Comparison of ENCODE assay signal across 1 cellular context in the genomic region with DNA sequence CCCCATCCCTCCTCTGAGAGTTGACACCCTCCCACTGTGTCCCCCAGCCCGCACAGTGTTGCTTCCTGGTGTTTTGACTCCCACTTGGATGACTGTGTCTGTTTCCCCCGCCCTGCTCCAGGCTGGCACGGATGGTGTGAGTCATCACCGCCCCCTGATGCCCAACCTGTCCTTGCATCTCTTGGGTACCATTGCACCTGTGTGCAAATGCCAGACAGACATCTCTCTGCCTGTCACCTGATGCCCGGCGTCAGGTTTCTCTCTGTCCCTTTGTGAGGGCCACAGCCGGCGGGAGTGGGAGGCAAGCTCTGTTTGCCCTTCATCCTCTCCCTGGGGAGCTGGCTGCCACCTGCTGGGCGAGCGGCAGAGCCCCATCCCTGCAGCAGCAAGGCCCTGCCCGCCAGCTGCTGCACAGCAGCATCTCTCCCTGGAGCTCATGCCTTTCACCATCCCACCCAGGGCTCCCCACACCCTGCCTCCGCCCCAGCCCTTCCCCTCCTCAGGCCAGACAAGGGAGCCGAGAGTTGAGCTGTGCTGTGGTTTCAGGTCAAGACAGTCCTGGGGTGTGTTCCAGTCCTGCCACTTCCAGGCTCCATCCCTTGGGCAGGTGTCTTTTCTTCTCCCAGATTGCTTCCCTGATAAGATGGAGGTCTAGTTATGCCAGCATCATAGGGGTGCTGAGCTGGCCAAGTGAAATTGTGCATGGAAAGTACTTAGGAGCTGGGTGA.
TF ChIP-seq lines count a peak whose summit lies in the region.

No MANE protein-coding gene starts in this region.

TF ChIP-seq in K562, 482 proteins besides CTCF, POLR2A, EP300 and RAD21:
- TF ChIP-seq SIX5 (IDR thresholded peaks at IDR 0.05; ENCODE audit: borderline replicate concordance in 1 of 2, insufficient read depth in 1 of 2, low read depth in 1 of 2, low read length in 2 of 2) = no peak
- TF ChIP-seq ZFP36 (IDR thresholded peaks at IDR 0.05; ENCODE audit: low read depth, low read length, partially characterized antibody) = no peak
- TF ChIP-seq, protein P1, sequence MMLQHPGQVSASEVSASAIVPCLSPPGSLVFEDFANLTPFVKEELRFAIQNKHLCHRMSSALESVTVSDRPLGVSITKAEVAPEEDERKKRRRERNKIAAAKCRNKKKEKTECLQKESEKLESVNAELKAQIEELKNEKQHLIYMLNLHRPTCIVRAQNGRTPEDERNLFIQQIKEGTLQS (IDR thresholded peaks at IDR 0.05) = 0 out of 2 replicates have a peak, but pooled peaks have one; percentile 11
- TF ChIP-seq, protein P1 (CRISPR knock-in tag; conservative IDR thresholded peaks at IDR 0.05) = no peak
- no peak for TF ChIP-seq CXXC5 (CRISPR knock-in tag; IDR thresholded peaks at IDR 0.05)
- TF ChIP-seq POLR2G (IDR thresholded peaks at IDR 0.05; ENCODE audit: low read depth, low read length) = 0 out of 2 replicates have a peak, but pooled peaks have one; percentile 19
- no peak for TF ChIP-seq ETS2 (tag; IDR thresholded peaks at IDR 0.05; ENCODE audit: borderline replicate concordance, poor library complexity, severe bottlenecking)
- TF ChIP-seq RCOR1 (IDR thresholded peaks at IDR 0.05; ENCODE audit: borderline replicate concordance in 1 of 2, low read depth in 2 of 2, low read length in 2 of 2) = no peak
- no peak for TF ChIP-seq KAT7 (CRISPR knock-in tag; IDR thresholded peaks at IDR 0.05; ENCODE audit: borderline replicate concordance)
- no peak for TF ChIP-seq CBX2 (IDR thresholded peaks at IDR 0.05; ENCODE audit: insufficient read depth, low read length, poor library complexity, severe bottlenecking)
- TF ChIP-seq, protein P2, sequence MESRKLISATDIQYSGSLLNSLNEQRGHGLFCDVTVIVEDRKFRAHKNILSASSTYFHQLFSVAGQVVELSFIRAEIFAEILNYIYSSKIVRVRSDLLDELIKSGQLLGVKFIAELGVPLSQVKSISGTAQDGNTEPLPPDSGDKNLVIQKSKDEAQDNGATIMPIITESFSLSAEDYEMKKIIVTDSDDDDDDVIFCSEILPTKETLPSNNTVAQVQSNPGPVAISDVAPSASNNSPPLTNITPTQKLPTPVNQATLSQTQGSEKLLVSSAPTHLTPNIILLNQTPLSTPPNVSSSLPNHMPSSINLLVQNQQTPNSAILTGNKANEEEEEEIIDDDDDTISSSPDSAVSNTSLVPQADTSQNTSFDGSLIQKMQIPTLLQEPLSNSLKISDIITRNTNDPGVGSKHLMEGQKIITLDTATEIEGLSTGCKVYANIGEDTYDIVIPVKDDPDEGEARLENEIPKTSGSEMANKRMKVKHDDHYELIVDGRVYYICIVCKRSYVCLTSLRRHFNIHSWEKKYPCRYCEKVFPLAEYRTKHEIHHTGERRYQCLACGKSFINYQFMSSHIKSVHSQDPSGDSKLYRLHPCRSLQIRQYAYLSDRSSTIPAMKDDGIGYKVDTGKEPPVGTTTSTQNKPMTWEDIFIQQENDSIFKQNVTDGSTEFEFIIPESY (CRISPR knock-in tag; IDR thresholded peaks at IDR 0.05) = peak; percentile 46; the same call in 1 of the 2 replicates
- TF ChIP-seq HDGF (IDR thresholded peaks at IDR 0.05) = no peak
- no peak for TF ChIP-seq U2AF2 (optimal IDR thresholded peaks at IDR 0.05; ENCODE audit: low read depth, low read length)
- no peak for TF ChIP-seq TBP (optimal IDR thresholded peaks at IDR 0.05; ENCODE audit: low read depth, low read length)
